19 cellular contexts compared by ENCODE assay signal in the genomic region with DNA sequence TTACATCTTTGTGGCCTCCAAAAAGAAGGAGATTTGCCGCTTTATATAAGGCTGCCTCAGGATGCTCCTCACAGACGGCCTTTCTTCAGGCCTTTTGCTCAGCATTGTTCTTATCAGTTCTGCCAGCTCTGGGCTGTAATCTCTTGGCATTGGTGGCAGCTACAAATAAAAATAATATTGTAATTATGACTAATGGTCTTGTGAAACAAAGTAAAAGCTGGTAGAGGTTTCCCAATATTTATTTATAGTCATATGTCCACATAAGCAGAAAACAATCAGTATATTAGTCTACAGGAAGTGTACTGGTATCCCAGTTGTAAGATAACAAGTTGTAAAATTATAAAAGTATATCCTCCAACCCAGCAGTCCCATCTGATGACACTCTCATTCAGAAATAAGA. TPM values are rescaled to one million over a fixed set of nuclear protein-coding genes. Genes with fewer than 3 reads are reported as not detected.
A peak's percentile ranks its signal among the peaks of the same experiment; 100 is the strongest.
DNase-seq lines count a peak whose midpoint lies in the region; ATAC-seq and TF ChIP-seq lines count a peak whose summit lies in the region.
"Had no signal": no experiment of that assay in that cellular context is flagged by ENCODE, and none has a peak within 500 bp of the region (broad histone marks: within the 10 kb centered on the region; RNA-seq: fewer than 3 reads in every experiment).

No MANE protein-coding gene starts in this region.

- H3K4me1 ChIP-seq in PC-3 (ENCODE audit: insufficient read depth, low read length): no peaks in the 10 kb centered on the region
- H3K4me1 ChIP-seq: right lobe of liver, upper lobe of right lung had no signal

- no peak overlapping the region for H3K9ac ChIP-seq in PC-3 (ENCODE audit: low read length)

- intact Hi-C loops in PC-3 (cut with micrococcal nuclease): no loop called here

- peak; percentile 92 for ATAC-seq in PC-3
- no peak for ATAC-seq in HG03108 (IDR thresholded peaks at IDR 0.05; ENCODE audit: unreplicated experiment)
- ATAC-seq: activated CD4-positive, CD25-positive, alpha-beta regulatory T cell treated with anti-CD3 and anti-CD28 coated beads, Interleukin-2, amount 50 U/mL, for 24 hours; GM23338; stimulated activated naive CD8-positive, alpha-beta T cell treated with anti-CD3 and anti-CD28 coated beads, Interleukin-15, Interleukin-2, amounts not matched to agents 100 U/mL and 50 U/mL, for 24 hours had no signal

- no peak overlapping the region for H2AFZ ChIP-seq in PC-3 (ENCODE audit: low read length)
- H2AFZ ChIP-seq: GM23338 had no signal

- POLR2A ChIA-PET in PC-3 (lab: Charles Lee; ENCODE audit: unreplicated experiment): no interaction called here

- H4K20me1 ChIP-seq in PC-3 (ENCODE audit: low read length): no peaks in the 10 kb centered on the region

- H3K27me3 ChIP-seq in PC-3 (ENCODE audit: low read length): no peaks in the 10 kb centered on the region
- H3K27me3 ChIP-seq: right lobe of liver, upper lobe of right lung had no signal

- H3K27ac ChIP-seq in PC-3 (ENCODE audit: low read length): no peak overlapping the region
- H3K27ac ChIP-seq: upper lobe of right lung had no signal

- DNase-seq in CD1c-positive myeloid dendritic cell (ENCODE audit: extremely low spot score) (peak; percentile 19), PC-3 (peak; percentile 40), epithelial cell of esophagus (ENCODE audit: low read depth) (peak; percentile 59), iris pigment epithelial cell (ENCODE audit: low read depth) (peak; percentile 45), DMS153 treated with DMSO at 0.1 percent for 48 hours (lab: John Stamatoyannopoulos, UW; ENCODE audit: unreplicated experiment) (no peak), NCI-H748 treated with DMSO at 0.1 percent for 48 hours (lab: John Stamatoyannopoulos, UW) (no peak), NCI-H524 treated with DMSO at 0.1 percent for 48 hours (lab: John Stamatoyannopoulos, UW) (no peak)
- DNase-seq: amygdala; NCI-H1694 treated with DMSO at 0.1 percent for 48 hours; NCI-H446; right lobe of liver; stimulated activated CD4-positive, alpha-beta T cell treated with anti-CD3 and anti-CD28 coated beads, Interleukin-1b, Interleukin-23, amount 100 ng/mL, for 48 hours; stimulated activated naive CD8-positive, alpha-beta T cell treated with anti-CD3 and anti-CD28 coated beads, Interleukin-15, Interleukin-2, amounts not matched to agents 100 U/mL and 50 U/mL, for 24 hours; upper lobe of right lung had no signal

- H3K9me3 ChIP-seq in PC-3 (ENCODE audit: low read length): no peaks in the 10 kb centered on the region
- H3K9me3 ChIP-seq: right lobe of liver, upper lobe of right lung had no signal

- no peak overlapping the region for H3K4me3 ChIP-seq in PC-3 (ENCODE audit: low read length)
- H3K4me3 ChIP-seq in epithelial cell of esophagus (ENCODE audit: low read length): no peak overlapping the region
- H3K4me3 ChIP-seq: GM23338, right lobe of liver, upper lobe of right lung had no signal

- no peaks in the 10 kb centered on the region for H3F3A ChIP-seq in PC-3 (ENCODE audit: low read length, unreplicated experiment)

- H3K36me3 ChIP-seq in PC-3 (ENCODE audit: low read depth, low read length): peaks cover 54% of the 10 kb centered on the region

- TF ChIP-seq CTCF in PC-3 (conservative IDR thresholded peaks at IDR 0.05; ENCODE audit: low read depth, low read length) (no peak), epithelial cell of esophagus (IDR thresholded peaks at IDR 0.05; ENCODE audit: insufficient read depth, low read depth, low read length, missing control alignments) (no peak)

- BruUV-seq in PC-3 (replicated peaks; lab: Mats Ljungman, UMichigan): no TSS peak

- CTCF ChIA-PET in PC-3 (lab: Charles Lee): no interaction called here

- no peak overlapping the region for H3K4me2 ChIP-seq in PC-3 (ENCODE audit: low read length)
- H3K4me2 ChIP-seq: GM23338 had no signal

- H3K79me2 ChIP-seq in PC-3 (ENCODE audit: low read length): peaks cover 10% of the 10 kb centered on the region

- H3K9me2 ChIP-seq in PC-3 (replicated peaks; ENCODE audit: low read length): no peaks in the 10 kb centered on the region

RNA-seq across cellular contexts. Expression of gene NEK4, which starts 7.3 kb away (rescaled TPM):
- 26.6 and 33.6 TPM in 2 replicates for total RNA-seq in PC-3 (2014; rRNA removed)

RNA-seq across cellular contexts. Expression of gene ITIH1, which starts 13.9 kb away (rescaled TPM):
- total RNA-seq in PC-3 (2014; rRNA removed): not detected in 2 replicates
- total RNA-seq: activated T-helper 2 cell treated with anti-CD3 and anti-CD28 coated beads, Interferon-gamma antibody, Interleukin-2, Interleukin-4, amounts not matched to agents 10 μg/mL and 5 μg/mL and 100 μg/mL, durations not matched to agents 14 hours and 24 hours and 36 hours; GM23338; T-helper 2 cell treated with Interferon-gamma antibody and Interleukin-4, amounts not matched to agents 100 ng/mL and 5 ng/mL, for 36 hours; upper lobe of right lung had no signal

RNA-seq across cellular contexts. Expression of gene ITIH3, which starts 31.1 kb away (rescaled TPM):
- not detected in 2 replicates for total RNA-seq in PC-3 (2014; rRNA removed)
- total RNA-seq: activated T-helper 2 cell treated with anti-CD3 and anti-CD28 coated beads, Interferon-gamma antibody, Interleukin-2, Interleukin-4, amounts not matched to agents 10 μg/mL and 5 μg/mL and 100 μg/mL, durations not matched to agents 14 hours and 24 hours and 36 hours; GM23338; T-helper 2 cell treated with Interferon-gamma antibody and Interleukin-4, amounts not matched to agents 100 ng/mL and 5 ng/mL, for 36 hours had no signal

RNA-seq across cellular contexts. Expression of gene SPCS1, which starts 57.6 kb away (rescaled TPM):
- total RNA-seq in PC-3 (2014; rRNA removed): 114 and 133 TPM in 2 replicates

RNA-seq across cellular contexts. Expression of gene GLT8D1, which starts 57.9 kb away (rescaled TPM):
- total RNA-seq in PC-3 (2014; rRNA removed): 53.6 and 70.2 TPM in 2 replicates

Comparison
In these comparisons a context has a peak if more than half of its experiments do, and no peak if none do; other contexts are left out.
1. DNase-seq: peak in CD1c-positive myeloid dendritic cell (single experiment), PC-3 (single experiment), epithelial cell of esophagus (single experiment) and iris pigment epithelial cell (single experiment); none in DMS153 treated with DMSO at 0.1 percent for 48 hours (single experiment), NCI-H748 treated with DMSO at 0.1 percent for 48 hours (single experiment) and NCI-H524 treated with DMSO at 0.1 percent for 48 hours (single experiment).